10 cellular contexts compared by ENCODE assay signal in the genomic region with DNA sequence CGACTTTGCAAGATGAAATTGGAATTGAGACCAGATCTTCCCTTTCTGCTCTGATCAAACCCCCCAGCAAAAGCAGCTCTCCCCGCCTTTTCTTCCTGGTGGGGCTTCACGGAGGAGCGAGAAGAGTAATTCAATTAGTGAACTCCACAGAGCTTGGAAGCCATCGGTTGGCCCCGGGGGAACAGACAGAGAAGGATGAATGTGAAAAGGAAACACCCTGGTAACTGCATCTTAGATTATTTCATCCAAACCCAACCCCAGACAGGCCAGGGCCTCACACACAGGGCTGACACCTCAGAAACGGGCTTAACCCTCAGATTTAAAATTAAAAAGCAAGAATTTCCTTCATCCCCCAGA. TPM values are rescaled to one million over a fixed set of nuclear protein-coding genes. Genes with fewer than 3 reads are reported as not detected.
DNase-seq lines count a peak whose midpoint lies in the region; ATAC-seq and TF ChIP-seq lines count a peak whose summit lies in the region.
"Had no signal": no experiment of that assay in that cellular context is flagged by ENCODE, and none has a peak within 500 bp of the region (broad histone marks: within the 10 kb centered on the region; RNA-seq: fewer than 3 reads in every experiment).

No MANE protein-coding gene starts in this region.

- in situ Hi-C loops in gastrocnemius medialis (cut with MboI; ENCODE audit: low sequenced_read_pairs in 4 of 4) = loop anchor here in 1 of 4 donors (25.0 kb wide), 2 partner anchors 245 to 395 kb away; partner anchors contain the start of gene CTIF
- in situ Hi-C loops in GM13977 (cut with MboI; ENCODE audit: low pct_unique_long_range_greater_than_20kb, low sequenced_read_pairs, unreplicated experiment) = no loop called here

- peaks cover 36 to 94% (median 67%) of the 10 kb centered on the region in 4 donors for H3K4me1 ChIP-seq in Peyer's patch
- H3K4me1 ChIP-seq in endodermal cell (ENCODE audit: control insufficient read depth, insufficient read depth, low read length) = peaks cover 64% of the 10 kb centered on the region
- peaks cover 92 to 95% of the 10 kb centered on the region in 2 donors for H3K4me1 ChIP-seq in gastrocnemius medialis

- H3K36me3 Mint-ChIP-seq in endodermal cell (ENCODE audit: low read depth) = peaks cover 53% of the 10 kb centered on the region

- H3K4me1 Mint-ChIP-seq in endodermal cell = peaks cover 85% of the 10 kb centered on the region

- no peaks in the 10 kb centered on the region for H3K9me3 ChIP-seq in Peyer's patch
- no peaks in the 10 kb centered on the region for H3K9me3 ChIP-seq in endodermal cell (ENCODE audit: control insufficient read depth, low read length)
- no peaks in the 10 kb centered on the region for H3K9me3 ChIP-seq in gastrocnemius medialis
- H3K9me3 ChIP-seq: mucosa of descending colon, SJCRH30 had no signal

- intact Hi-C loops in gastrocnemius medialis (cut with DNase I; ENCODE audit: low total_unique reads) = loop anchor here (5.0 kb wide), 3 partner anchors 150 to 390 kb away; no protein-coding TSS in a partner anchor

- no peak for TF ChIP-seq POLR2A in Peyer's patch (IDR thresholded peaks at IDR 0.05)
- no peak for TF ChIP-seq POLR2A in gastrocnemius medialis (IDR thresholded peaks at IDR 0.05)

- no peaks in the 10 kb centered on the region for H3K9me3 Mint-ChIP-seq in endodermal cell

- H3K36me3 ChIP-seq in GM06990 (ENCODE audit: control insufficient read depth, insufficient read depth, low read length) = no peaks in the 10 kb centered on the region
- peaks cover 0 to 5% (median 0%) of the 10 kb centered on the region in 3 donors for H3K36me3 ChIP-seq in Peyer's patch
- peaks cover 81% of the 10 kb centered on the region for H3K36me3 ChIP-seq in endodermal cell (ENCODE audit: control insufficient read depth, insufficient read depth, low read length)
- H3K36me3 ChIP-seq in gastrocnemius medialis = no peaks in the 10 kb centered on the region
- H3K36me3 ChIP-seq: SJCRH30 had no signal

- H3K9ac ChIP-seq in endodermal cell (ENCODE audit: extremely low read depth, low read length, poor library complexity, severe bottlenecking) = no peak overlapping the region

- H3K27ac Mint-ChIP-seq in endodermal cell = no peak overlapping the region

- no peak for TF ChIP-seq CTCF in GM06990 (IDR thresholded peaks at IDR 0.05; ENCODE audit: insufficient read depth, low read length, poor library complexity, severe bottlenecking)
- no peak for TF ChIP-seq CTCF in Peyer's patch (IDR thresholded peaks at IDR 0.05)
- no peak for TF ChIP-seq CTCF in endodermal cell (conservative IDR thresholded peaks at IDR 0.05)
- TF ChIP-seq CTCF in gastrocnemius medialis (IDR thresholded peaks at IDR 0.05 in 4 of 5, conservative IDR thresholded peaks at IDR 0.05 in 1 of 5) = no peak
- TF ChIP-seq CTCF in GM13977 (IDR thresholded peaks at IDR 0.05; ENCODE audit: extremely low read depth, insufficient read depth, missing control alignments) = no peak

- DNase-seq in GM06990 (ENCODE audit: extremely low read depth, insufficient read length) = no peak
- no peak for DNase-seq in Peyer's patch
- DNase-seq in endodermal cell = no peak
- DNase-seq in gastrocnemius medialis = no peak
- DNase-seq in GM13977 (ENCODE audit: low spot score) = no peak
- DNase-seq in mucosa of gallbladder (ENCODE audit: low spot score) = no peak
- DNase-seq: SJCRH30 had no signal

- 67 to 72% methylated on average over 2 to 7 of the region's 7 CpGs for WGBS in endodermal cell (ENCODE audit: insufficient coverage in 1 of 2, insufficient read length in 1 of 2), 2 experiments

- peak overlapping the region; percentile 38 for H3K4me3 Mint-ChIP-seq in endodermal cell

- H3K4me3 ChIP-seq in GM06990 (replicated peaks; ENCODE audit: low read depth, low read length) (peak overlapping the region; percentile 44), Peyer's patch (peak overlapping the region in 1 of 4 donors; percentile 3), endodermal cell (ENCODE audit: low read length) (no peak overlapping the region), gastrocnemius medialis (no peak overlapping the region)
- H3K4me3 ChIP-seq: mucosa of descending colon, SJCRH30 had no signal

- ATAC-seq in gastrocnemius medialis (no peak), GM18511 (IDR thresholded peaks at IDR 0.05; ENCODE audit: unreplicated experiment) (no peak), GM21423 (IDR thresholded peaks at IDR 0.05; ENCODE audit: unreplicated experiment) (no peak)
- ATAC-seq: mucosa of descending colon had no signal

- peak overlapping the region; percentile 72 to 92 (median 80) for H3K27ac ChIP-seq in Peyer's patch
- peak overlapping the region; percentile 7 for H3K27ac ChIP-seq in endodermal cell (ENCODE audit: low read depth, low read length)
- H3K27ac ChIP-seq in gastrocnemius medialis = peak overlapping the region; percentile 88 to 93 (median 89)
- H3K27ac ChIP-seq: SJCRH30 had no signal

- no peaks in the 10 kb centered on the region for H3K27me3 Mint-ChIP-seq in endodermal cell (ENCODE audit: insufficient read depth)

- H3K27me3 ChIP-seq in GM06990 (replicated peaks; ENCODE audit: control insufficient read depth, insufficient read depth, low read length) = no peaks in the 10 kb centered on the region
- no peaks in the 10 kb centered on the region for H3K27me3 ChIP-seq in Peyer's patch
- no peaks in the 10 kb centered on the region for H3K27me3 ChIP-seq in endodermal cell (ENCODE audit: control insufficient read depth, insufficient read depth, low read length, poor library complexity, severe bottlenecking)
- no peaks in the 10 kb centered on the region for H3K27me3 ChIP-seq in gastrocnemius medialis
- H3K27me3 ChIP-seq: SJCRH30 had no signal

RNA-seq across cellular contexts. Expression of gene SMAD7, which starts 18.3 kb away (rescaled TPM):
- total RNA-seq in Peyer's patch (100 to 1,000 TPM in 1 of 4 donors, 10 to 100 TPM in 3; 42.9 to 100 (median 68.7) TPM), endodermal cell (10 to 100 TPM; 52.4 to 67.4 TPM), gastrocnemius medialis (10 to 100 TPM in 3 of 4 donors, 1 to 10 TPM in 1; 9.1 to 13.4 (median 10.8) TPM), mucosa of gallbladder (20.0 TPM)
- 16.5 TPM for polyA plus RNA-seq in endodermal cell (2013, experiment 1 of 2)
- 16.2 TPM for polyA plus RNA-seq in endodermal cell (2013, experiment 2 of 2)

Comparison
In these comparisons a context has a peak if more than half of its experiments do, and no peak if none do; other contexts are left out.
1. H3K27ac ChIP-seq: peak in every context shown above with its lines; median percentile 89 in gastrocnemius medialis; 80 in Peyer's patch; 7 in endodermal cell.